2 cellular contexts compared by ENCODE assay signal in genomic region chr9:99855467-99856176, GRCh38.
TF ChIP-seq lines count a peak whose summit lies in the region.

No MANE protein-coding gene starts in this region.

TF ChIP-seq in IMR-90, 13 proteins besides CTCF, POLR2A, EP300 and RAD21:
- no peak for TF ChIP-seq RFX5 (IDR thresholded peaks at IDR 0.05; ENCODE audit: low read depth, low read length)
- TF ChIP-seq FOS (IDR thresholded peaks at IDR 0.05; ENCODE audit: low read depth, low read length) = no peak
- no peak for TF ChIP-seq MAFK (IDR thresholded peaks at IDR 0.05; ENCODE audit: low read depth, low read length)
- TF ChIP-seq CHD1 (IDR thresholded peaks at IDR 0.05; ENCODE audit: low read depth, low read length) = no peak
- TF ChIP-seq, protein P1, sequence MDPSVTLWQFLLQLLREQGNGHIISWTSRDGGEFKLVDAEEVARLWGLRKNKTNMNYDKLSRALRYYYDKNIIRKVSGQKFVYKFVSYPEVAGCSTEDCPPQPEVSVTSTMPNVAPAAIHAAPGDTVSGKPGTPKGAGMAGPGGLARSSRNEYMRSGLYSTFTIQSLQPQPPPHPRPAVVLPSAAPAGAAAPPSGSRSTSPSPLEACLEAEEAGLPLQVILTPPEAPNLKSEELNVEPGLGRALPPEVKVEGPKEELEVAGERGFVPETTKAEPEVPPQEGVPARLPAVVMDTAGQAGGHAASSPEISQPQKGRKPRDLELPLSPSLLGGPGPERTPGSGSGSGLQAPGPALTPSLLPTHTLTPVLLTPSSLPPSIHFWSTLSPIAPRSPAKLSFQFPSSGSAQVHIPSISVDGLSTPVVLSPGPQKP (IDR thresholded peaks at IDR 0.05; ENCODE audit: borderline replicate concordance, low read depth, low read length) = no peak
- TF ChIP-seq, protein P2, sequence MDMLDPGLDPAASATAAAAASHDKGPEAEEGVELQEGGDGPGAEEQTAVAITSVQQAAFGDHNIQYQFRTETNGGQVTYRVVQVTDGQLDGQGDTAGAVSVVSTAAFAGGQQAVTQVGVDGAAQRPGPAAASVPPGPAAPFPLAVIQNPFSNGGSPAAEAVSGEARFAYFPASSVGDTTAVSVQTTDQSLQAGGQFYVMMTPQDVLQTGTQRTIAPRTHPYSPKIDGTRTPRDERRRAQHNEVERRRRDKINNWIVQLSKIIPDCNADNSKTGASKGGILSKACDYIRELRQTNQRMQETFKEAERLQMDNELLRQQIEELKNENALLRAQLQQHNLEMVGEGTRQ (IDR thresholded peaks at IDR 0.05; ENCODE audit: low read depth, low read length) = no peak
- no peak for TF ChIP-seq CEBPB (IDR thresholded peaks at IDR 0.05; ENCODE audit: low read depth, low read length)
- no peak for TF ChIP-seq NFE2L2 (IDR thresholded peaks at IDR 0.05; ENCODE audit: low read depth, low read length)
- no peak for TF ChIP-seq MAZ (IDR thresholded peaks at IDR 0.05; ENCODE audit: borderline replicate concordance, low read depth, low read length)
- TF ChIP-seq RCOR1 (IDR thresholded peaks at IDR 0.05; ENCODE audit: insufficient replicate concordance, low read length) = no peak
- no peak for TF ChIP-seq BHLHE40 (IDR thresholded peaks at IDR 0.05; ENCODE audit: low read depth, low read length)
- no peak for TF ChIP-seq SMC3 (IDR thresholded peaks at IDR 0.05; ENCODE audit: low read depth, low read length)
- no peak for TF ChIP-seq MXI1 (IDR thresholded peaks at IDR 0.05; ENCODE audit: borderline replicate concordance, low read depth, low read length)
TF ChIP-seq in IMR-90: peak in this region for 0.

TF ChIP-seq in H1, 55 proteins besides CTCF, POLR2A, EP300 and RAD21:
- TF ChIP-seq JUN (IDR thresholded peaks at IDR 0.05; ENCODE audit: low read depth, low read length) (no peak), SP4 (IDR thresholded peaks at IDR 0.05; ENCODE audit: low read length) (no peak), MAFK (IDR thresholded peaks at IDR 0.05; ENCODE audit: low read depth, low read length) (no peak), ZNF274 (IDR thresholded peaks at IDR 0.05; ENCODE audit: borderline replicate concordance, extremely low read depth, low read length) (no peak), POLR2AphosphoS5 (IDR thresholded peaks at IDR 0.05; ENCODE audit: low read depth, low read length) (no peak), TAF7 (optimal IDR thresholded peaks at IDR 0.05; ENCODE audit: borderline replicate concordance, low read depth, low read length) (no peak), CHD7 (IDR thresholded peaks at IDR 0.05; ENCODE audit: insufficient replicate concordance, low read length) (no peak), TCF12 (IDR thresholded peaks at IDR 0.05; ENCODE audit: low read depth, low read length) (no peak), SUZ12 (IDR thresholded peaks at IDR 0.05; ENCODE audit: low read length) (no peak), KDM5A (IDR thresholded peaks at IDR 0.05; ENCODE audit: low read length) (no peak), NRF1 (IDR thresholded peaks at IDR 0.05; ENCODE audit: low read depth, low read length) (no peak), JUND (IDR thresholded peaks at IDR 0.05; ENCODE audit: low read length) (no peak), EZH2 (IDR thresholded peaks at IDR 0.05; ENCODE audit: low read depth, low read length, severe bottlenecking) (no peak), HDAC2 (IDR thresholded peaks at IDR 0.05; ENCODE audit: borderline replicate concordance in 1 of 2, low read depth in 2 of 2, low read length in 2 of 2) (no peak), SAP30 (IDR thresholded peaks at IDR 0.05; ENCODE audit: insufficient read depth, insufficient replicate concordance, low read length) (no peak), RBBP5 (IDR thresholded peaks at IDR 0.05; ENCODE audit: borderline replicate concordance, low read depth, low read length) (no peak)
